8 cellular contexts compared by ENCODE assay signal in genomic region chrX:115642895-115643530, GRCh38.
DNase-seq lines count a peak whose midpoint lies in the region; ATAC-seq and TF ChIP-seq lines count a peak whose summit lies in the region.

No MANE protein-coding gene starts in this region.

- H3K27ac ChIP-seq in Panc1 (ENCODE audit: low read length), result no peak overlapping the region
- H3K27ac ChIP-seq in right lobe of liver, result peak overlapping the region in 1 of 3 donors; percentile 41
- H3K27ac ChIP-seq in transverse colon, result no peak overlapping the region

- no TSS peak for BruUV-seq in Panc1 (replicated peaks; lab: Mats Ljungman, UMichigan)

- TF ChIP-seq POLR2A in right lobe of liver (IDR thresholded peaks at IDR 0.05) (no peak), transverse colon (IDR thresholded peaks at IDR 0.05) (no peak)

- ATAC-seq in HG03432 (IDR thresholded peaks at IDR 0.05; ENCODE audit: unreplicated experiment), result peak; percentile 39
- no peak for ATAC-seq in Panc1
- peak; percentile 66 to 91 (median 74) for ATAC-seq in right lobe of liver
- ATAC-seq in GM18868 (IDR thresholded peaks at IDR 0.05; ENCODE audit: unreplicated experiment), result no peak

- H3K27me3 ChIP-seq in Panc1 (ENCODE audit: control insufficient read depth, insufficient read depth, low read length), result no peaks in the 10 kb centered on the region
- H3K27me3 ChIP-seq in right lobe of liver, result no peaks in the 10 kb centered on the region
- H3K27me3 ChIP-seq in transverse colon, result no peaks in the 10 kb centered on the region

- in situ Hi-C loops in Panc1 (cut with HindIII; ENCODE audit: low pct_unique_long_range_greater_than_20kb, low sequenced_read_pairs), result no loop called here
- in situ Hi-C loops in transverse colon (cut with MboI; ENCODE audit: low pct_ligation_motif_present in 1 of 4, low pct_unique_long_range_greater_than_20kb in 1 of 4, low sequenced_read_pairs in 3 of 4), result loop anchor here in 2 of 4 donors (10.0 kb wide), 2 partner anchors 308 to 318 kb away; no protein-coding TSS in a partner anchor

- no peak for TF ChIP-seq EP300 in transverse colon (IDR thresholded peaks at IDR 0.05; ENCODE audit: low read depth)

- peak; percentile 82; the same call in 1 of the 2 replicates for TF ChIP-seq CTCF in Panc1 (IDR thresholded peaks at IDR 0.05)
- peak; percentile 96 to 98 (median 98) for TF ChIP-seq CTCF in right lobe of liver (IDR thresholded peaks at IDR 0.05)
- TF ChIP-seq CTCF in transverse colon (IDR thresholded peaks at IDR 0.05), result peak; percentile 77 to 100 (median 82)

- no peaks in the 10 kb centered on the region for H3K9me3 ChIP-seq in Panc1 (ENCODE audit: control insufficient read depth, insufficient read depth, low read depth, low read length)
- H3K9me3 ChIP-seq in right lobe of liver, result no peaks in the 10 kb centered on the region
- H3K9me3 ChIP-seq in transverse colon, result no peaks in the 10 kb centered on the region

- CTCF ChIA-PET in Panc1 (lab: Charles Lee), result interaction anchor here (0.6 kb wide), 1 partner anchor 76 kb away, joined by 9 read pairs; no protein-coding TSS in a partner anchor

- intact Hi-C loops in Panc1 (cut with micrococcal nuclease; ENCODE audit: unreplicated experiment), result loop anchor here (1.0 kb wide), 1 partner anchor 313 kb away; no protein-coding TSS in a partner anchor
- intact Hi-C loops in right lobe of liver (cut with DNase I), result loop anchor here in 1 of 2 donors (10.0 kb wide), 1 partner anchor 308 kb away; no protein-coding TSS in a partner anchor
- intact Hi-C loops in transverse colon (cut with DNase I; ENCODE audit: low total_unique reads), result loop anchor here (5.0 kb wide), 1 partner anchor 311 kb away; no protein-coding TSS in a partner anchor

- DNase-seq in SIG-M5 treated with dmso at 0.1 percent for 504 hours (lab: John Stamatoyannopoulos, UW; ENCODE audit: unreplicated experiment) (peak; percentile 58), SIG-M5 (lab: John Stamatoyannopoulos, UW) (no peak), Panc1 (ENCODE audit: low read depth, low spot score) (no peak), cerebellum (ENCODE audit: low spot score) (peak; percentile 4), right lobe of liver (no peak), transverse colon (peak; percentile 14)

- H3K36me3 ChIP-seq in Panc1 (ENCODE audit: control insufficient read depth, insufficient read depth, low read length) (peaks cover 25% of the 10 kb centered on the region), right lobe of liver (peaks cover 0 to 23% (median 3%) of the 10 kb centered on the region in 4 donors), transverse colon (no peaks in the 10 kb centered on the region)

- POLR2A ChIA-PET in Panc1 (lab: Charles Lee), result no interaction called here

- no peak overlapping the region for H3K4me3 ChIP-seq in Panc1 (ENCODE audit: low read depth in 2 of 2, low read length in 2 of 2)
- H3K4me3 ChIP-seq in right lobe of liver, result no peak overlapping the region
- no peak overlapping the region for H3K4me3 ChIP-seq in transverse colon

- H3K4me1 ChIP-seq in Panc1 (ENCODE audit: control insufficient read depth, insufficient read depth, low read length) (no peaks in the 10 kb centered on the region), right lobe of liver (no peaks in the 10 kb centered on the region), transverse colon (no peaks in the 10 kb centered on the region)

- WGBS in right lobe of liver (ENCODE audit: insufficient coverage, low coverage, low lambda C conversion rate, missing lambda C conversion rate), result 16% methylated on average over 5 of the region's 5 CpGs
- WGBS in transverse colon (ENCODE audit: low coverage in 1 of 2), 2 donors, result 17 to 22% methylated on average over 2 to 5 of the region's 5 CpGs

Comparison
In these comparisons a context has a peak if more than half of its experiments do, and no peak if none do; other contexts are left out.
1. DNase-seq: peak in SIG-M5 treated with dmso at 0.1 percent for 504 hours (single experiment), cerebellum (single experiment) and transverse colon (single experiment); none in SIG-M5 (single experiment), Panc1 (single experiment) and right lobe of liver (0 of 3).
2. ATAC-seq: peak in HG03432 (single experiment) and right lobe of liver (4 of 4); none in Panc1 (single experiment) and GM18868 (single experiment).
3. Peak in every context shown above with its lines, with median percentiles within 50 percentile points of each other: CTCF ChIP-seq.